Comparison of ENCODE assay signal across 1 cellular context in genomic region chr3:10435850-10436249, GRCh38.
TF ChIP-seq lines count a peak whose summit lies in the region.

No MANE protein-coding gene starts in this region.

TF ChIP-seq in SK-N-SH treated with all-trans-retinoic acid at 6 μM for 48 hours, 23 proteins besides CTCF, POLR2A, EP300 and RAD21 (continued from another document):
- TF ChIP-seq TSHZ2 (CRISPR knock-in tag; IDR thresholded peaks at IDR 0.05) (no peak), POU6F1 (CRISPR knock-in tag; IDR thresholded peaks at IDR 0.05; ENCODE audit: borderline replicate concordance, low read depth) (no peak), SNAI2 (CRISPR knock-in tag; IDR thresholded peaks at IDR 0.05) (no peak), ZNF8 (CRISPR knock-in tag; IDR thresholded peaks at IDR 0.05) (no peak), ZNF565 (CRISPR knock-in tag; conservative IDR thresholded peaks at IDR 0.05; ENCODE audit: low read depth) (no peak), ISL1 (CRISPR knock-in tag; IDR thresholded peaks at IDR 0.05) (no peak), CSDC2 (CRISPR knock-in tag; IDR thresholded peaks at IDR 0.05) (no peak), BACH2 (CRISPR knock-in tag; IDR thresholded peaks at IDR 0.05; ENCODE audit: borderline replicate concordance) (no peak)
